In genomic region chr20:22805219-22805618, GRCh38 we compare ENCODE assay signal across 9 cellular contexts.
A peak's percentile ranks its signal among the peaks of the same experiment; 100 is the strongest.
DNase-seq lines count a peak whose midpoint lies in the region; ATAC-seq and TF ChIP-seq lines count a peak whose summit lies in the region.
"Had no signal": no experiment of that assay in that cellular context is flagged by ENCODE, and none has a peak within 500 bp of the region (broad histone marks: within the 10 kb centered on the region; RNA-seq: fewer than 3 reads in every experiment).

No MANE protein-coding gene starts in this region.

- peak; percentile 80 for DNase-seq in H4 (ENCODE audit: low spot score)
- peak; percentile 30 for DNase-seq in WTC11 (ENCODE audit: low spot score)
- peak; percentile 67 for DNase-seq in glomerular visceral epithelial cell (ENCODE audit: extremely low spot score)
- DNase-seq in posterior vena cava (ENCODE audit: low spot score), result peak; percentile 87
- no peak for DNase-seq in mesothelial cell of epicardium (ENCODE audit: low spot score in 2 of 2, unreplicated experiment in 2 of 2)
- no peak for DNase-seq in activated CD4-positive, alpha-beta T cell treated with anti-CD3 and anti-CD28 coated beads, Interleukin-2, amount 10 ng/mL, durations not matched to agents 24 days and 14 days
- DNase-seq: T-helper 9 cell had no signal

- H3K27me3 Mint-ChIP-seq in WTC11 (ENCODE audit: low read depth) (no peaks in the 10 kb centered on the region), mesothelial cell of epicardium (ENCODE audit: low read depth) (peaks cover 15% of the 10 kb centered on the region)
- no peaks in the 10 kb centered on the region for H3K27me3 Mint-ChIP-seq in activated CD4-positive, alpha-beta T cell treated with anti-CD3 and anti-CD28 coated beads, Interleukin-2, amount 10 ng/mL, durations not matched to agents 24 days and 14 days

- POLR2A ChIA-PET in WTC11 (lab: Charles Lee), result no interaction called here

- intact Hi-C loops in posterior vena cava (cut with DNase I), result no loop called here
- intact Hi-C loops in activated CD4-positive, alpha-beta T cell treated with anti-CD3 and anti-CD28 coated beads, Interleukin-2, amount 10 ng/mL, durations not matched to agents 24 days and 14 days (cut with micrococcal nuclease), result no loop called here

- no peak for TF ChIP-seq CTCF in WTC11 (IDR thresholded peaks at IDR 0.05)
- TF ChIP-seq CTCF in mesothelial cell of epicardium (IDR thresholded peaks at IDR 0.05; ENCODE audit: unreplicated experiment), result no peak

- peaks cover 29% of the 10 kb centered on the region for H3K4me1 Mint-ChIP-seq in WTC11
- H3K4me1 Mint-ChIP-seq in mesothelial cell of epicardium, result peaks cover 11% of the 10 kb centered on the region
- no peaks in the 10 kb centered on the region for H3K4me1 Mint-ChIP-seq in activated CD4-positive, alpha-beta T cell treated with anti-CD3 and anti-CD28 coated beads, Interleukin-2, amount 10 ng/mL, durations not matched to agents 24 days and 14 days

- H3K36me3 Mint-ChIP-seq in WTC11, result no peaks in the 10 kb centered on the region
- no peaks in the 10 kb centered on the region for H3K36me3 Mint-ChIP-seq in mesothelial cell of epicardium
- H3K36me3 Mint-ChIP-seq in activated CD4-positive, alpha-beta T cell treated with anti-CD3 and anti-CD28 coated beads, Interleukin-2, amount 10 ng/mL, durations not matched to agents 24 days and 14 days (ENCODE audit: low read depth), result no peaks in the 10 kb centered on the region

- no peak for ATAC-seq in WTC11
- no peak for ATAC-seq in GM21528 (IDR thresholded peaks at IDR 0.05; ENCODE audit: low FRiP score, unreplicated experiment)
- ATAC-seq in GM19324 (IDR thresholded peaks at IDR 0.05; ENCODE audit: low FRiP score, unreplicated experiment), result no peak

- no peak overlapping the region for H3K27ac Mint-ChIP-seq in WTC11
- no peak overlapping the region for H3K27ac Mint-ChIP-seq in mesothelial cell of epicardium
- H3K27ac Mint-ChIP-seq in activated CD4-positive, alpha-beta T cell treated with anti-CD3 and anti-CD28 coated beads, Interleukin-2, amount 10 ng/mL, durations not matched to agents 24 days and 14 days, result no peak overlapping the region

- no peak overlapping the region for H3K4me3 Mint-ChIP-seq in WTC11
- no peak overlapping the region for H3K4me3 Mint-ChIP-seq in mesothelial cell of epicardium
- no peak overlapping the region for H3K4me3 Mint-ChIP-seq in activated CD4-positive, alpha-beta T cell treated with anti-CD3 and anti-CD28 coated beads, Interleukin-2, amount 10 ng/mL, durations not matched to agents 24 days and 14 days

- CTCF ChIA-PET in WTC11 (lab: Charles Lee), result interaction anchor here (1.1 kb wide), 1 partner anchor 545 kb away, joined by 3 read pairs; the partner anchor contains the start of gene NXT1

- H3K9me3 Mint-ChIP-seq in WTC11 (peaks cover 18% of the 10 kb centered on the region), mesothelial cell of epicardium (no peaks in the 10 kb centered on the region)
- no peaks in the 10 kb centered on the region for H3K9me3 Mint-ChIP-seq in activated CD4-positive, alpha-beta T cell treated with anti-CD3 and anti-CD28 coated beads, Interleukin-2, amount 10 ng/mL, durations not matched to agents 24 days and 14 days

TF ChIP-seq in WTC11, 78 proteins besides CTCF, POLR2A, EP300 and RAD21 (continues in another document):
- TF ChIP-seq ESRRA (CRISPR knock-in tag; IDR thresholded peaks at IDR 0.05; ENCODE audit: borderline replicate concordance) (no peak), ZNF281 (CRISPR knock-in tag; IDR thresholded peaks at IDR 0.05) (no peak), FOXP4 (CRISPR knock-in tag; IDR thresholded peaks at IDR 0.05) (no peak), NFATC4 (CRISPR knock-in tag; IDR thresholded peaks at IDR 0.05) (no peak), ARID4B (CRISPR knock-in tag; IDR thresholded peaks at IDR 0.05; ENCODE audit: borderline replicate concordance) (no peak), USF1 (CRISPR knock-in tag; IDR thresholded peaks at IDR 0.05) (no peak), GRHL2 (CRISPR knock-in tag; IDR thresholded peaks at IDR 0.05; ENCODE audit: insufficient replicate concordance, severe bottlenecking) (no peak), JAZF1 (CRISPR knock-in tag; IDR thresholded peaks at IDR 0.05) (no peak), E2F5 (CRISPR knock-in tag; IDR thresholded peaks at IDR 0.05) (no peak), ZNF138 (CRISPR knock-in tag; conservative IDR thresholded peaks at IDR 0.05) (no peak), ELF4 (CRISPR knock-in tag; IDR thresholded peaks at IDR 0.05; ENCODE audit: low read depth) (no peak)

Comparison
In these comparisons a context has a peak if more than half of its experiments do, and no peak if none do; other contexts are left out.
1. DNase-seq: peak in H4 (single experiment), WTC11 (single experiment), glomerular visceral epithelial cell (single experiment) and posterior vena cava (single experiment); none in mesothelial cell of epicardium (0 of 2) and activated CD4-positive, alpha-beta T cell treated with anti-CD3 and anti-CD28 coated beads, Interleukin-2, amount 10 ng/mL, durations not matched to agents 24 days and 14 days (single experiment).